Comparison of ENCODE assay signal across 9 cellular contexts in the genomic region with DNA sequence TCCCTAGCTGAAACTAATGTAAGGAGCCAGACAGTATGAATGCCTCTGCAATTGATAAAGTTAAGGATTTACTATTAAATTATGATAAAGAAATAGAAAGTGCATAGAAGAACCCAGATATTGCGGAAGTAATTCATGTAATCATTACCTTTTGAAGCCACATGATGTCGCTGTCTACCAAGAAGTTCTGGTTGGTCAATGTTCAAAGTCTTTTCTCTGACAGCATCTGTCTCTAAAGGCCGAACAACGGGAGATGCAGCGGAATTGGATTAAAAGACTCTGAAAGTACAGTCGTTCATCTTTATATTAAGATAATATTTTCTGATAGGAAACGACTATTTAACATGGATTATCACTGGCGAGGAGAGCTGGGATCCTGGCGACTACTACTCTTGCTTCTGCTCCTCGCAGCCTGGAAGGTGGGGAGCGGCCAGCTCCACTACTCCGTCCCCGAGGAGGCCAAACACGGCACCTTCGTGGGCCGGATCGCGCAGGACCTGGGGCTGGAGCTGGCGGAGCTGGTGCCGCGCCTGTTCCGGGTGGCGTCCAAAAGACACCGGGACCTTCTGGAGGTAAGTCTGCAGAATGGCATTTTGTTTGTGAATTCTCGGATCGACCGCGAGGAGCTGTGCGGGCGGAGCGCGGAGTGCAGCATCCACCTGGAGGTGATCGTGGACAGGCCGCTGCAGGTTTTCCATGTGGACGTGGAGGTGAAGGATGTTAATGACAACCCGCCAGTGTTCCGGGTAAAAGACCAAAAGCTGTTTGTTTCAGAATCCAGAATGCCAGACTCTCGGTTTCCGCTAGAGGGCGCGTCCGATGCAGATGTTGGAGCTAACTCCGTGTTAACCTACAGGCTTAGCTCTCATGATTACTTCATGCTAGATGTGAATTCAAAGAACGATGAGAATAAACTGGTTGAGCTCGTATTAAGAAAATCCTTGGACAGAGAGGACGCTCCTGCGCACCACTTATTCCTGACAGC. TPM values are rescaled to one million over a fixed set of nuclear protein-coding genes. Genes with fewer than 3 reads are reported as not detected.
DNase-seq lines count a peak whose midpoint lies in the region; ATAC-seq, FAIRE-seq and TF ChIP-seq lines count a peak whose summit lies in the region.
"Had no signal": no experiment of that assay in that cellular context is flagged by ENCODE, and none has a peak within 500 bp of the region (broad histone marks: within the 10 kb centered on the region; RNA-seq: fewer than 3 reads in every experiment).

Gene PCDHA8 (plus strand): TSS at position 210 of the 985 bp plus-strand sequence. CDS start 135 bp downstream, at position 345.

- ATAC-seq in GM19455 (IDR thresholded peaks at IDR 0.05; ENCODE audit: unreplicated experiment) (no peak), GM18511 (IDR thresholded peaks at IDR 0.05; ENCODE audit: unreplicated experiment) (no peak), GM18520 (IDR thresholded peaks at IDR 0.05; ENCODE audit: unreplicated experiment) (no peak)

- peaks cover 2 to 11% of the 10 kb centered on the region in 2 donors for H3K9me3 ChIP-seq in kidney (ENCODE audit: control insufficient read depth in 1 of 2, low read length in 2 of 2)

- H3K9ac ChIP-seq in kidney (ENCODE audit: low read length in 2 of 2): no peak within 1 kb of the TSS

- no peaks in the 10 kb centered on the region for H3K4me1 ChIP-seq in kidney (ENCODE audit: control insufficient read depth in 1 of 2, insufficient read depth in 1 of 2, low read depth in 1 of 2, low read length in 2 of 2)

- FAIRE-seq in kidney (lab: Jason Lieb, UNC): no peak

- H3K4me3 ChIP-seq in kidney (ENCODE audit: low read length in 2 of 2): no peak within 1 kb of the TSS

- intact Hi-C loops in kidney (cut with DNase I): no loop called here

- H3K27ac ChIP-seq in kidney (ENCODE audit: low read depth in 2 of 2, low read length in 2 of 2): no peak within 1 kb of the TSS

- in situ Hi-C loops in KBM-7 (cut with MboI; ENCODE audit: low pct_unique_long_range_greater_than_20kb, low sequenced_read_pairs): no loop called here

- no peaks in the 10 kb centered on the region for H3K36me3 ChIP-seq in kidney (ENCODE audit: control insufficient read depth in 1 of 2, insufficient read depth in 2 of 2, low read length in 2 of 2)

- DNase-seq in ELF-1 (ENCODE audit: low read depth, low spot score): peak; percentile 57
- DNase-seq in KBM-7: peak; percentile 9
- DNase-seq in SW480 (ENCODE audit: low spot score): peak; percentile 32
- no peak for DNase-seq in kidney
- no peak for DNase-seq in ecto neural progenitor cell (ENCODE audit: low spot score)
- DNase-seq: NCI-H1436 had no signal

- TF ChIP-seq CTCF in kidney (IDR thresholded peaks at IDR 0.05; ENCODE audit: borderline replicate concordance, extremely low read depth, insufficient read depth): peak; percentile 25

RNA-seq across cellular contexts. Expression of gene PCDHA8, which starts in this region (rescaled TPM):
- total RNA-seq in kidney: 0.82 TPM
- not detected for polyA plus RNA-seq in kidney (ENCODE audit: insufficient read depth, low read depth, low replicate concordance)

Comparison
In these comparisons a context has a peak if more than half of its experiments do, and no peak if none do; other contexts are left out.
1. DNase-seq: peak in ELF-1 (single experiment), KBM-7 (single experiment) and SW480 (single experiment); none in kidney (single experiment) and ecto neural progenitor cell (single experiment).